In genomic region chr22:18528597-18529415, GRCh38 we compare ENCODE assay signal across 9 cellular contexts. TPM values are rescaled to one million over a fixed set of nuclear protein-coding genes. Genes with fewer than 3 reads are reported as not detected.
DNase-seq lines count a peak whose midpoint lies in the region; ATAC-seq, FAIRE-seq and TF ChIP-seq lines count a peak whose summit lies in the region.
"Not testable (repeated sequence)": the region's sequence is repeated elsewhere in the genome, so short reads cannot be mapped to it uniquely, and the experiment has no call there.
"Had no signal": no experiment of that assay in that cellular context is flagged by ENCODE, and none has a peak within 500 bp of the region (broad histone marks: within the 10 kb centered on the region; RNA-seq: fewer than 3 reads in every experiment).

No MANE protein-coding gene starts in this region.

- H3K27ac ChIP-seq in A549 = not testable (repeated sequence)
- H3K27ac ChIP-seq in epithelial cell of prostate = peak overlapping the region; percentile 82

- ATAC-seq in A549 = peak; percentile 86 to 94
- ATAC-seq in GM19438 (IDR thresholded peaks at IDR 0.05; ENCODE audit: low read depth, unreplicated experiment) = peak; percentile 68
- ATAC-seq in HG03066 (IDR thresholded peaks at IDR 0.05; ENCODE audit: low read depth, unreplicated experiment) = peak; percentile 75
- peak; percentile 82 to 83 for ATAC-seq in activated T-cell treated with anti-CD3 and anti-CD28 coated beads, Interleukin-2, amount 50 U/mL, for 72 hours (replicated peaks in 1 of 2)

- no CpG with 5 or more reads among the region's 66 CpGs for WGBS in A549 (ENCODE audit: missing lambda C conversion rate)

- not testable (repeated sequence) for TF ChIP-seq RAD21 in A549 (conservative IDR thresholded peaks at IDR 0.05 in 1 of 2, IDR thresholded peaks at IDR 0.05 in 1 of 2)

- not testable (repeated sequence) for TF ChIP-seq POLR2A in A549 (IDR thresholded peaks at IDR 0.05; ENCODE audit: low read length)

- DNase-seq in A549 (ENCODE audit: low read depth in 1 of 2, low spot score in 1 of 2) = peak in 1 of 2 experiments; percentile 74
- DNase-seq in RPMI8226 = peak; percentile 66
- DNase-seq in activated T-cell treated with anti-CD3 and anti-CD28 coated beads, Interleukin-2, amount 50 U/mL, for 72 hours = peak; percentile 85 to 94
- not testable (repeated sequence) for DNase-seq in epithelial cell of prostate (ENCODE audit: low read depth, low spot score)
- peak; percentile 75 for DNase-seq in medulla oblongata (ENCODE audit: extremely low spot score)
- DNase-seq in stimulated activated CD4-positive, alpha-beta T cell treated with anti-CD3 and anti-CD28 coated beads, Interleukin-2, amount 100 ng/mL, for 4 hours (ENCODE audit: low read depth) = peak; percentile 89

- not testable (repeated sequence) for H3K4me3 ChIP-seq in A549

- H3K27me3 Mint-ChIP-seq in activated T-cell treated with anti-CD3 and anti-CD28 coated beads, Interleukin-2, amount 50 U/mL, for 72 hours (ENCODE audit: low read depth) = not testable (repeated sequence)

- H3K4me3 Mint-ChIP-seq in activated T-cell treated with anti-CD3 and anti-CD28 coated beads, Interleukin-2, amount 50 U/mL, for 72 hours = peak overlapping the region in 1 of 2 donors; percentile 52

- not testable (repeated sequence) for H3K4me1 ChIP-seq in A549

- H3K4me1 Mint-ChIP-seq in activated T-cell treated with anti-CD3 and anti-CD28 coated beads, Interleukin-2, amount 50 U/mL, for 72 hours (ENCODE audit: low read depth) = not testable (repeated sequence)

- H3K27ac Mint-ChIP-seq in activated T-cell treated with anti-CD3 and anti-CD28 coated beads, Interleukin-2, amount 50 U/mL, for 72 hours = not testable (repeated sequence)

- not testable (repeated sequence) for H3K4me2 ChIP-seq in A549

- FAIRE-seq in A549 (lab: Jason Lieb, UNC) = not testable (repeated sequence)

- CTCF ChIA-PET in A549 (lab: Yijun Ruan, JAX) = not testable (repeated sequence)

- POLR2A ChIA-PET in A549 (lab: Yijun Ruan, JAX) = not testable (repeated sequence)

- H3K36me3 Mint-ChIP-seq in activated T-cell treated with anti-CD3 and anti-CD28 coated beads, Interleukin-2, amount 50 U/mL, for 72 hours (ENCODE audit: insufficient read depth in 2 of 2) = not testable (repeated sequence)

- H3K9me3 ChIP-seq in A549 = not testable (repeated sequence)

- not testable (repeated sequence) for TF ChIP-seq EP300 in A549 (IDR thresholded peaks at IDR 0.05)

- not testable (repeated sequence) for TF ChIP-seq CTCF in A549 (IDR thresholded peaks at IDR 0.05)

- not testable (repeated sequence) for H3K9me3 Mint-ChIP-seq in activated T-cell treated with anti-CD3 and anti-CD28 coated beads, Interleukin-2, amount 50 U/mL, for 72 hours

RNA-seq across cellular contexts. Expression of gene TMEM191B, which starts 1.2 kb away (rescaled TPM):
- polyA plus RNA-seq in A549 (2011; rRNA removed) (0.24 and 0.34 TPM in 2 replicates), A549 (2017; fragmentation: RNase III; extraction: RNeasy Plus Mini Kit Qiagen cat#74134 plus additional on column Dnase treatment) (0.53 to 0.70 TPM (median 0.67 TPM) in 3 replicates)
- 0.75 and 1.9 TPM in 2 replicates for polyA plus RNA-seq in A549 (2012; cell fraction: cytosol; rRNA removed)
- polyA plus RNA-seq in A549 (2012; cell fraction: nucleus; rRNA removed) = 8.0 and 11.7 TPM in 2 replicates
- polyA minus RNA-seq in A549 (2011; rRNA and poly(A)+ RNA removed) = not detected in 2 replicates
- 1 to 10 TPM in 1 of 2 donors, under 1 TPM in 1; 0.67 to 1.9 TPM for total RNA-seq in activated T-cell treated with anti-CD3 and anti-CD28 coated beads, Interleukin-2, amount 50 U/mL, for 72 hours
- total RNA-seq: T-helper 2 cell treated with Interferon-gamma antibody and Interleukin-4, amounts not matched to agents 100 ng/mL and 5 ng/mL, for 36 hours had no signal

RNA-seq across cellular contexts. Expression of gene GGTLC3, which starts 10.8 kb away (rescaled TPM):
- polyA plus RNA-seq in A549 (2011; rRNA removed) (not detected in 2 replicates), A549 (2017; fragmentation: RNase III; extraction: RNeasy Plus Mini Kit Qiagen cat#74134 plus additional on column Dnase treatment) (not detected in 3 replicates)
- polyA plus RNA-seq in A549 (2012; cell fraction: cytosol; rRNA removed) = not detected in 2 replicates
- polyA plus RNA-seq in A549 (2012; cell fraction: nucleus; rRNA removed) = not detected in 2 replicates
- not detected in 2 replicates for polyA minus RNA-seq in A549 (2011; rRNA and poly(A)+ RNA removed)
- not detected for total RNA-seq in activated T-cell treated with anti-CD3 and anti-CD28 coated beads, Interleukin-2, amount 50 U/mL, for 72 hours
- total RNA-seq: T-helper 2 cell treated with Interferon-gamma antibody and Interleukin-4, amounts not matched to agents 100 ng/mL and 5 ng/mL, for 36 hours had no signal
